In the genomic region with DNA sequence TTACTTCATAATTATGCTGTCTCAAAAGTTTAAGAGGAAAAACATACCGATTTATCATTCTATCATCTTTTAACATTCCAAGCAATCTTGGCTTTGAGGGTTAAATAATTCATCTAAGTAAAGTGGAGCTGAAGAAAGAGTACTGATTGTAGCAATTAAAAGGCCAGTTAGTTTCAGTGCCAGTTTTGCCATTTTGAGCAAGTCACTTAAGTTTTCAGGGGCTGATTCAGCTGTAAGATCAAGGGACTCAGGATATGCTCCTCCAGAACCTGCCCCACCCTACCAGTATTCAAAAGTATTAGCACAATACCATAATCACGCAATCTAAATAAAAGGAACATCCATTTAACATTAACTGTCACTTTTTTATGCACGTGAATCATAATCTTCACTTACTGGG, we compare ENCODE assay signal across 10 cellular contexts. TPM values are rescaled to one million over a fixed set of nuclear protein-coding genes. Genes with fewer than 3 reads are reported as not detected.
DNase-seq lines count a peak whose midpoint lies in the region; ATAC-seq, FAIRE-seq and TF ChIP-seq lines count a peak whose summit lies in the region.
"Had no signal": no experiment of that assay in that cellular context is flagged by ENCODE, and none has a peak within 500 bp of the region (broad histone marks: within the 10 kb centered on the region; RNA-seq: fewer than 3 reads in every experiment).

No MANE protein-coding gene starts in this region.

- ATAC-seq in IMR-90 (ENCODE audit: low read depth) (no peak), GM12878 (no peak), GM21786 (IDR thresholded peaks at IDR 0.05; ENCODE audit: unreplicated experiment) (no peak)

- no peak overlapping the region; the same call in 1 of the 2 replicates for H3K4ac ChIP-seq in IMR-90 (ENCODE audit: low read depth, low read length)

- no peak overlapping the region for H4K5ac ChIP-seq in IMR-90 (ENCODE audit: low read depth, low read length)

- no peak overlapping the region for H2BK15ac ChIP-seq in IMR-90 (ENCODE audit: low read depth, low read length)

- H4K8ac ChIP-seq in IMR-90 (ENCODE audit: low read depth in 2 of 2, low read length in 2 of 2) = no peak overlapping the region

- no peak for TF ChIP-seq POLR2A in IMR-90 (IDR thresholded peaks at IDR 0.05; ENCODE audit: low read depth, low read length)
- no peak for TF ChIP-seq POLR2A in GM12878 (IDR thresholded peaks at IDR 0.05; ENCODE audit: low read depth, low read length)

- no peak overlapping the region for H3K4me3 ChIP-seq in BLaER1
- peak overlapping the region; percentile 5 for H3K4me3 ChIP-seq in IMR-90 (ENCODE audit: insufficient read depth, low read depth, low read length)
- peak overlapping the region; percentile 85 for H3K4me3 ChIP-seq in GM12878
- H3K4me3 ChIP-seq in muscle layer of duodenum (ENCODE audit: low read depth in 1 of 2, low read length in 2 of 2) = peak overlapping the region; percentile 91 to 94

- H3K18ac ChIP-seq in IMR-90 (ENCODE audit: low read depth, low read length) = no peak overlapping the region

- BruUV-seq in IMR-90 (replicated peaks; lab: Mats Ljungman, UMichigan) (TSS peak; percentile 13), GM12878 (replicated peaks; lab: Mats Ljungman, UMichigan) (TSS peak; percentile 38)

- TF ChIP-seq CTCF in IMR-90 (conservative IDR thresholded peaks at IDR 0.05; ENCODE audit: low read depth, low read length) = no peak
- TF ChIP-seq CTCF in GM12878 (IDR thresholded peaks at IDR 0.05 in 2 of 3, conservative IDR thresholded peaks at IDR 0.05 in 1 of 3; ENCODE audit: control insufficient read depth in 2 of 3, extremely low read depth in 1 of 3, insufficient read depth in 1 of 3, low read depth in 3 of 3, low read length in 3 of 3) = no peak

- H3K14ac ChIP-seq in IMR-90 (replicated peaks; ENCODE audit: low read depth, low read length) = peak overlapping the region; percentile 60; the same call in 1 of the 2 replicates

- H2AK5ac ChIP-seq in IMR-90 (ENCODE audit: low read depth, low read length) = 0 out of 2 replicates have a peak overlapping the region, but pooled peaks have one; percentile 17

- peak overlapping the region; percentile 88 for H3K4me2 ChIP-seq in BLaER1
- H3K4me2 ChIP-seq in IMR-90 (ENCODE audit: low read depth, low read length) = peak overlapping the region; percentile 91
- H3K4me2 ChIP-seq in GM12878 (ENCODE audit: control insufficient read depth, insufficient read depth) = peak overlapping the region; percentile 17

- H3K9ac ChIP-seq in BLaER1 (no peak overlapping the region), IMR-90 (ENCODE audit: low read depth, low read length) (0 out of 2 replicates have a peak overlapping the region, but pooled peaks have one; percentile 28), GM12878 (ENCODE audit: control insufficient read depth, insufficient read depth, low read length) (0 out of 2 replicates have a peak overlapping the region, but pooled peaks have one; percentile 19)

- H2BK5ac ChIP-seq in IMR-90 (ENCODE audit: low read depth, low read length, poor library complexity, severe bottlenecking) = peak overlapping the region; percentile 35

- no peak overlapping the region for H2AK9ac ChIP-seq in IMR-90 (replicated peaks; ENCODE audit: low read depth, low read length, poor library complexity)

- dilution Hi-C loops in IMR-90 (cut with HindIII; ENCODE audit: low sequenced_read_pairs, unreplicated experiment) = no loop called here

- H3K27me3 ChIP-seq in BLaER1 = no peaks in the 10 kb centered on the region
- H3K27me3 ChIP-seq in IMR-90 (ENCODE audit: control insufficient read depth, insufficient read depth, low read length) = no peaks in the 10 kb centered on the region
- H3K27me3 ChIP-seq in GM12878 (replicated peaks in 1 of 2; ENCODE audit: control insufficient read depth in 2 of 2, insufficient read depth in 2 of 2, low read length in 1 of 2) = no peaks in the 10 kb centered on the region
- H3K27me3 ChIP-seq in muscle layer of duodenum (ENCODE audit: low read depth, low read length) = no peaks in the 10 kb centered on the region

- H2AFZ ChIP-seq in IMR-90 (replicated peaks; ENCODE audit: low read length, poor library complexity) (no peak overlapping the region), GM12878 (ENCODE audit: control insufficient read depth, low read depth, low read length) (no peak overlapping the region)

- H3K79me2 ChIP-seq in GM12878 (ENCODE audit: control insufficient read depth, insufficient read depth, low read length) = peaks cover 63% of the 10 kb centered on the region

- RAD21 ChIA-PET in GM12878 (lab: Charles Lee; ENCODE audit: unreplicated experiment) = interaction anchor here (0.7 to 2.5 kb wide), 5 partner anchors 9 to 138 kb away, joined by 3 to 14 read pairs (median 3); a partner anchor contains a TSS

- H3K56ac ChIP-seq in IMR-90 (ENCODE audit: extremely low read depth, insufficient read depth, low read length) = peak overlapping the region; percentile 54; the same call in 1 of the 2 replicates

- no peak for TF ChIP-seq RAD21 in IMR-90 (IDR thresholded peaks at IDR 0.05; ENCODE audit: low read length)
- no peak for TF ChIP-seq RAD21 in GM12878 (IDR thresholded peaks at IDR 0.05; ENCODE audit: insufficient read depth, low read depth, low read length)

- in situ Hi-C loops in IMR-90 (cut with MboI; ENCODE audit: low sequenced_read_pairs) (no loop called here), GM12878 (cut with MboI) (no loop called here)

- no peak for DNase-seq in IMR-90
- no peak for DNase-seq in GM12878 (ENCODE audit: low read depth, low spot score)
- DNase-seq in stimulated activated CD4-positive, alpha-beta T cell treated with anti-CD3 and anti-CD28 coated beads, Interleukin-4, amount 100 ng/mL, for 4 hours = no peak
- no peak for DNase-seq in activated gamma-delta T cell treated with Interleukin-2 at 50 U/mL for 16 hours
- no peak for DNase-seq in DMS153 treated with DMSO at 0.1 percent for 48 hours (lab: John Stamatoyannopoulos, UW; ENCODE audit: unreplicated experiment)
- DNase-seq: T1000 had no signal

- CTCF ChIA-PET in IMR-90 (lab: Yijun Ruan, JAX) = no interaction called here
- CTCF ChIA-PET in GM12878 (lab: Yijun Ruan, JAX) = interaction anchor here (0.6 to 1.4 kb wide), 6 partner anchors 13 to 139 kb away, joined by 3 to 5 read pairs (median 3); no protein-coding TSS in a partner anchor

- peaks cover 34% of the 10 kb centered on the region for H4K20me1 ChIP-seq in BLaER1
- H4K20me1 ChIP-seq in IMR-90 (ENCODE audit: insufficient read depth, low read length) = peaks cover 16% of the 10 kb centered on the region
- peaks cover 2% of the 10 kb centered on the region; the same call in 1 of the 2 replicates for H4K20me1 ChIP-seq in GM12878 (ENCODE audit: control insufficient read depth, insufficient read depth)

- no peaks in the 10 kb centered on the region for H3K9me1 ChIP-seq in IMR-90 (ENCODE audit: insufficient read depth, low read length)

- TF ChIP-seq EP300 in GM12878 (IDR thresholded peaks at IDR 0.05; ENCODE audit: borderline replicate concordance in 1 of 2, control insufficient read depth in 1 of 2, low read depth in 2 of 2, low read length in 2 of 2) = no peak

- peaks cover 33% of the 10 kb centered on the region for H3K36me3 ChIP-seq in BLaER1
- H3K36me3 ChIP-seq in IMR-90 (ENCODE audit: control insufficient read depth, insufficient read depth, low read length) = peaks cover 6% of the 10 kb centered on the region
- H3K36me3 ChIP-seq in GM12878 (ENCODE audit: control insufficient read depth in 2 of 2, insufficient read depth in 2 of 2, low read length in 1 of 2) = peaks cover 0 to 11% of the 10 kb centered on the region in 2 experiments; a peak in 2 of 4 replicates
- peaks cover 7 to 9% of the 10 kb centered on the region in 2 donors for H3K36me3 ChIP-seq in muscle layer of duodenum (ENCODE audit: control insufficient read depth in 1 of 2, insufficient read depth in 2 of 2, low read length in 2 of 2)

- FAIRE-seq in GM12878 (lab: Jason Lieb, UNC) = no peak

- H3K79me1 ChIP-seq in IMR-90 (ENCODE audit: low read depth in 1 of 2, low read length in 2 of 2) = peaks cover 2 to 39% of the 10 kb centered on the region in 2 experiments; a peak in 3 of 4 replicates

- no peak overlapping the region for H2BK120ac ChIP-seq in IMR-90 (ENCODE audit: low read depth, low read length)

- intact Hi-C loops in IMR-90 (cut with micrococcal nuclease) = no loop called here
- intact Hi-C loops in GM12878 (cut with micrococcal nuclease; ENCODE audit: unreplicated experiment) = loop anchor here (5.0 kb wide), 1 partner anchor 204 kb away; no protein-coding TSS in a partner anchor

- peaks cover 30% of the 10 kb centered on the region for H3K4me1 ChIP-seq in BLaER1
- H3K4me1 ChIP-seq in IMR-90 (ENCODE audit: control insufficient read depth, insufficient read depth, low read length) = no peaks in the 10 kb centered on the region; the same call in 1 of the 2 replicates
- H3K4me1 ChIP-seq in GM12878 (ENCODE audit: control insufficient read depth, insufficient read depth, low read length) = peaks cover 3% of the 10 kb centered on the region; the same call in 1 of the 2 replicates
- peaks cover 3 to 25% of the 10 kb centered on the region in 2 donors for H3K4me1 ChIP-seq in muscle layer of duodenum (ENCODE audit: control insufficient read depth in 1 of 2, insufficient read depth in 2 of 2, low read length in 2 of 2)

- WGBS in IMR-90 (ENCODE audit: extremely low coverage in 2 of 2, insufficient read length in 1 of 2), 2 experiments = no CpG with 5 or more reads among the region's 3 CpGs
- 2% methylated on average over 3 of the region's 3 CpGs for WGBS in GM12878 (ENCODE audit: insufficient coverage, insufficient replicate concordance, low lambda C conversion rate, missing lambda C conversion rate)

- H3K9me3 ChIP-seq in BLaER1 = no peaks in the 10 kb centered on the region
- H3K9me3 ChIP-seq in IMR-90 (ENCODE audit: control insufficient read depth, insufficient read depth, low read length) = no peaks in the 10 kb centered on the region
- no peaks in the 10 kb centered on the region; the same call in 2 of the 3 replicates for H3K9me3 ChIP-seq in GM12878 (replicated peaks; ENCODE audit: control insufficient read depth, insufficient read depth, low read length)
- no peaks in the 10 kb centered on the region for H3K9me3 ChIP-seq in muscle layer of duodenum (ENCODE audit: control insufficient read depth in 1 of 2, low read length in 2 of 2)

- peak overlapping the region; percentile 84 for H3K23ac ChIP-seq in IMR-90 (ENCODE audit: low read depth, low read length)

- POLR2A ChIA-PET in IMR-90 (lab: Charles Lee; ENCODE audit: unreplicated experiment) = interaction anchor here (0.5 kb wide), 1 partner anchor 1800 kb away, joined by 13 read pairs; no protein-coding TSS in a partner anchor
- POLR2A ChIA-PET in GM12878 (lab: Charles Lee) = interaction anchor here (0.5 to 1.4 kb wide), 2 partner anchors 8 to 79 kb away, joined by 3 to 9 read pairs; no protein-coding TSS in a partner anchor

- H3K27ac ChIP-seq in BLaER1 (no peak overlapping the region), IMR-90 (ENCODE audit: insufficient read depth, low read length) (no peak overlapping the region), GM12878 (ENCODE audit: control insufficient read depth, insufficient read depth) (0 out of 2 replicates have a peak overlapping the region, but pooled peaks have one; percentile 11), muscle layer of duodenum (ENCODE audit: low read length) (no peak overlapping the region)

- no peak overlapping the region for H4K91ac ChIP-seq in IMR-90 (ENCODE audit: insufficient read depth, low read depth, low read length)

- SMC1A ChIA-PET in GM12878 (lab: Charles Lee; ENCODE audit: uncharacterized antibody, unreplicated experiment) = interaction anchor here (0.9 to 4.0 kb wide), 13 partner anchors 9 to 127 kb away, joined by 3 to 18 read pairs (median 3); no protein-coding TSS in a partner anchor

- no peak overlapping the region for H2BK20ac ChIP-seq in IMR-90 (ENCODE audit: low read depth, low read length)

RNA-seq across cellular contexts. Expression of a gene that starts 1.9 kb away (rescaled TPM):
- 171 and 242 TPM in 2 replicates for total RNA-seq in IMR-90 (2012; rRNA removed)
- 112 and 116 TPM in 2 replicates for polyA plus RNA-seq in IMR-90 (2012; rRNA removed)
- polyA plus RNA-seq in IMR-90 (2012; cell fraction: cytosol; rRNA removed) = 33.1 and 53.2 TPM in 2 replicates
- polyA plus RNA-seq in IMR-90 (2012; cell fraction: nucleus; rRNA removed; ENCODE audit: low replicate concordance) = 182 and 391 TPM in 2 replicates
- 226 and 242 TPM in 2 replicates for total RNA-seq in GM12878 (2013; cell fraction: nucleolus; rRNA removed)
- 94.7 and 101 TPM in 2 replicates for total RNA-seq in GM12878 (2014; rRNA removed)
- total RNA-seq in GM12878 (2014; rRNA removed; fragmentation: Illumina TruSeq; extraction: Trizol) = 93.9 and 97.0 TPM in 2 replicates
- total RNA-seq in GM12878 (2021) = 56.7 and 58.1 TPM in 2 replicates
- polyA plus RNA-seq in GM12878 (2011; ENCODE audit: low read depth) = 22.6 TPM
- 149 and 153 TPM in 2 replicates for polyA plus RNA-seq in GM12878 (2011; rRNA removed)
- polyA plus RNA-seq in GM12878 (2011; cell fraction: cytosol; rRNA removed) = 97.6 and 135 TPM in 2 replicates
- polyA plus RNA-seq in GM12878 (2011; cell fraction: nucleus; rRNA removed) = 176 and 200 TPM in 2 replicates
- 34.1 and 34.3 TPM in 2 replicates for polyA plus RNA-seq in GM12878 (2012)
- polyA plus RNA-seq in GM12878 (2014; fragmentation: Illumina TruSeq; extraction: Trizol) = 93.1 and 105 TPM in 2 replicates
- polyA plus RNA-seq in GM12878 (2014; fragmentation: Nextera tagmentation; extraction: Ambion mirVana) = 10 to 100 TPM; 16.6 to 34.4 TPM
- 89.1 and 100.0 TPM in 2 replicates for polyA plus RNA-seq in GM12878 (2014; rRNA removed)
- 10 to 100 TPM; 67.1 to 70.4 TPM for polyA plus RNA-seq in GM12878 (2016; fragmentation: Nextera tagmentation; extraction: Ambion mirVana)
- polyA minus RNA-seq in GM12878 (2011; rRNA and poly(A)+ RNA removed) = 221 and 298 TPM in 2 replicates
- 89.9 and 117 TPM in 2 replicates for polyA minus RNA-seq in GM12878 (2011; cell fraction: cytosol; rRNA and poly(A)+ RNA removed)
- polyA minus RNA-seq in GM12878 (2011; cell fraction: nucleus; rRNA and poly(A)+ RNA removed) = 166 and 289 TPM in 2 replicates

RNA-seq across cellular contexts. Expression of a gene that starts 45.2 kb away (rescaled TPM):
- total RNA-seq in IMR-90 (2012; rRNA removed) = not detected in 2 replicates
- polyA plus RNA-seq in IMR-90 (2012; rRNA removed) = not detected in 2 replicates
- not detected in 2 replicates for polyA plus RNA-seq in IMR-90 (2012; cell fraction: cytosol; rRNA removed)
- polyA plus RNA-seq in IMR-90 (2012; cell fraction: nucleus; rRNA removed; ENCODE audit: low replicate concordance) = not detected in 2 replicates
- total RNA-seq in GM12878 (2013; cell fraction: nucleolus; rRNA removed) = not detected in 2 replicates
- total RNA-seq in GM12878 (2014; rRNA removed) = not detected in 2 replicates
- not detected in 2 replicates for total RNA-seq in GM12878 (2014; rRNA removed; fragmentation: Illumina TruSeq; extraction: Trizol)
- total RNA-seq in GM12878 (2021) = not detected in 2 replicates
- polyA plus RNA-seq in GM12878 (2011; ENCODE audit: low read depth) = not detected
- polyA plus RNA-seq in GM12878 (2011; rRNA removed) = 0.13 and 0.15 TPM in 2 replicates
- not detected in 2 replicates for polyA plus RNA-seq in GM12878 (2011; cell fraction: cytosol; rRNA removed)
- polyA plus RNA-seq in GM12878 (2011; cell fraction: nucleus; rRNA removed) = not detected in 2 replicates
- polyA plus RNA-seq in GM12878 (2012) = 0.16 TPM in 1 of 2 replicates, not detected in the other
- polyA plus RNA-seq in GM12878 (2014; fragmentation: Illumina TruSeq; extraction: Trizol) = 0.07 TPM in 1 of 2 replicates, not detected in the other
- polyA plus RNA-seq in GM12878 (2014; fragmentation: Nextera tagmentation; extraction: Ambion mirVana) = under 1 TPM; 0.07 to 0.11 TPM
- polyA plus RNA-seq in GM12878 (2014; rRNA removed) = not detected in 2 replicates
- polyA plus RNA-seq in GM12878 (2016; fragmentation: Nextera tagmentation; extraction: Ambion mirVana) = not detected
- polyA minus RNA-seq in GM12878 (2011; rRNA and poly(A)+ RNA removed) = not detected in 2 replicates
- not detected in 2 replicates for polyA minus RNA-seq in GM12878 (2011; cell fraction: cytosol; rRNA and poly(A)+ RNA removed)
- polyA minus RNA-seq in GM12878 (2011; cell fraction: nucleus; rRNA and poly(A)+ RNA removed) = not detected in 2 replicates
- total RNA-seq: myocyte had no signal

Comparison
In these comparisons a context has a peak if more than half of its experiments do, and no peak if none do; other contexts are left out.
1. H3K4me2 ChIP-seq: peak in every context shown above with its lines; median percentile 91 in IMR-90; 88 in BLaER1; 17 in GM12878.